9 cellular contexts compared by ENCODE assay signal in the genomic region with DNA sequence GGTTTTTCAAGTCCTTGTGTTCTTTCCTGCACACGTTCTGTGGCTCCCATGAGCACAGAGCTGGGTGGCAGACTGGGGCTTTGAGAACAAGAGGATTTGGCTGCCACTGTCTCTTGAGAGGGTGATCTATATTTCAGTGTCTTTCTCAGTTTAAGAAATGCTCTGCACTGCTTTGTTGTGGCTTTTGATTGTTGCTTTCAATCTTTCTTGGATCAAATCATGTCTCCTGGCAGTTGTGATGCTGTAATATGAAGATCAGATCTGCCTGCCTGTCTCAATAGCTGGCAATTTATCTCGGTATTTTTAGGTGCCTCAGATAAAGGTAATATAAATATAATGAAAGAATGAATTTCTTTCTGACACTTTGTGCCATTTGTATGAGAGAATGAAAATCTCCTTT.
"Had no signal": no experiment of that assay in that cellular context is flagged by ENCODE, and none has a peak within 500 bp of the region (broad histone marks: within the 10 kb centered on the region; RNA-seq: fewer than 3 reads in every experiment).

No MANE protein-coding gene starts in this region.

- ATAC-seq: HepG2, K562 had no signal

- H3K27ac ChIP-seq: HL-60, KMS-11 had no signal

- H3K27ac Mint-ChIP-seq: IgD-negative memory B cell had no signal

- H3K4me1 Mint-ChIP-seq: IgD-negative memory B cell had no signal

- H3K4me2 ChIP-seq: KMS-11 had no signal

- H3K4me3 Mint-ChIP-seq: IgD-negative memory B cell had no signal

- DNase-seq: IMR-90, KBM-7, KG1 had no signal

- H3K9me3 Mint-ChIP-seq: IgD-negative memory B cell had no signal

- H3K36me3 Mint-ChIP-seq: IgD-negative memory B cell had no signal

- FAIRE-seq: HepG2, HTR-8/SVneo, K562 had no signal

- H3K4me3 ChIP-seq: K562 had no signal

- H3K9ac ChIP-seq: KMS-11 had no signal
